ENCODE assay signal across 20 cellular contexts in the genomic region with DNA sequence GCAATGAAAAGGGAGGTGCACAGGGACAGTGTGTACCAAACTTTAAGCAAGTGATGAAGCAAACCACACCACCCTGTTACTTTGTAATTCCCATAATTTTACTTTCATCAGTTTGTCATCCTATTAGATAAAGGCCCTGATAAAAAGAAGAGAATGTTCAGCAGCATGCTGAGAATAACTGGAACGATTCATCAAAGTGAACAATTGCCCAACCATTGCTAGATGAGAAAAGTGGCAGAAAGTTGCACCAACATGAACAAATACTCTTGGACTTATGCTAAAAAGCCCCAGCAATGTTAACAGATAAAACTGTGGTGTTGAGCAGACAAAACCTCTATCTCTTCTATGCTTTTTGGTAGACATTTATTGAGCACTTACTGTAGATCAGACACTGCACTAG.
"Had no signal": no experiment of that assay in that cellular context is flagged by ENCODE, and none has a peak within 500 bp of the region (broad histone marks: within the 10 kb centered on the region; RNA-seq: fewer than 3 reads in every experiment).

No MANE protein-coding gene starts in this region.

- H3K79me2 ChIP-seq: hepatocyte, parathyroid adenoma had no signal

- ATAC-seq: activated CD4-positive, CD25-positive, alpha-beta regulatory T cell treated with anti-CD3 and anti-CD28 coated beads, Interleukin-2, amount 50 U/mL, for 24 hours; activated T-cell treated with anti-CD3 and anti-CD28 coated beads, Interleukin-2, amount 50 U/mL, for 4 hours; left cardiac atrium; natural killer cell treated with Interleukin-12 subunit alpha and Interleukin-12 subunit beta and Interleukin-15 and Interleukin-18, amount 100 ng/mL, for 72 hours; stimulated activated memory B cell treated with anti-CD40 and anti-IgM and Interleukin-4, amounts not matched to agents 10 μg/mL and 1 μg/mL and 100 μg/mL, for 72 hours had no signal

- H3K27ac ChIP-seq: brain microvascular endothelial cell, colonic mucosa, hepatocyte, neutrophil, parathyroid adenoma, sigmoid colon, spleen, thoracic aorta had no signal

- FAIRE-seq: islet of Langerhans had no signal

- H3K9me3 ChIP-seq: colonic mucosa, neutrophil, sigmoid colon, spleen, thoracic aorta had no signal

- H3K27me3 ChIP-seq: brain microvascular endothelial cell, colonic mucosa, hepatocyte, neutrophil, sigmoid colon, spleen had no signal

- H3K36me3 ChIP-seq: brain microvascular endothelial cell, colonic mucosa, neutrophil, sigmoid colon, spleen, thoracic aorta had no signal

- H3K4me2 ChIP-seq: hepatocyte had no signal

- H3K4me1 ChIP-seq: colonic mucosa, parathyroid adenoma, sigmoid colon, spleen had no signal

- DNase-seq: activated CD4-positive, alpha-beta T cell treated with anti-CD3 and anti-CD28 coated beads, Interleukin-2, amount 10 ng/mL, durations not matched to agents 7 days and 5 days; activated CD8-positive, alpha-beta memory T cell treated with anti-CD3 and anti-CD28 coated beads, Interleukin-2, amount 50 U/mL, for 4 hours; activated naive CD4-positive, alpha-beta T cell treated with anti-CD3 and anti-CD28 coated beads for 36 hours; activated T-cell treated with anti-CD3 and anti-CD28 coated beads, Interleukin-2, amount 50 U/mL, for 4 hours; anterior cingulate cortex; brain microvascular endothelial cell; colonic mucosa; endodermal cell; left cardiac atrium; sigmoid colon; spleen; stimulated activated CD4-positive, alpha-beta T cell treated with anti-CD3 and anti-CD28 coated beads, Interleukin-4, amount 100 ng/mL, for 4 hours had no signal

- H3K4me3 ChIP-seq: colonic mucosa, hepatocyte, sigmoid colon, spleen, thoracic aorta had no signal

- H3K9ac ChIP-seq: parathyroid adenoma had no signal

- H2AFZ ChIP-seq: hepatocyte, parathyroid adenoma had no signal
